ENCODE assay signal across 8 cellular contexts in the genomic region with DNA sequence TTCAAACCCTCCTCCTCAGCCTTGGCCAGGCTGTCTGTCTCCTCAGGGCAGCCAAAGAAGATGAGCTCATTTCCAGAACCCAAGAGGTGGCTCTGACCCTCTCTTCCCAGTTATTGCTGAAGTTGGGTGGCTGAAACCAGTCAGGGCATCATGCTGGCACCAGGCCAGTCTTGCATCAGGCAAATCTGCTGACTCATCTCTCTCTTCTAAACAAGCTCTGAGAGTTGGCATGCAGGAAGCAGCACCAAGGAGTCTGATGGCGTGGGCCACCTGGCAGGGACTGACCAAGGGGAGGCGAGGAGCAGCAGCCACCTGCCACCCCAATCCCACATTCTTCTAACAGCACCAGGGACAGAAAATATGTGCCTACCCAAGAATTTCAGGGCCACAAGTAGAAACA.
A peak's percentile ranks its signal among the peaks of the same experiment; 100 is the strongest.
DNase-seq lines count a peak whose midpoint lies in the region; ATAC-seq and TF ChIP-seq lines count a peak whose summit lies in the region.

No MANE protein-coding gene starts in this region.

- no peaks in the 10 kb centered on the region for H3K79me1 ChIP-seq in trophoblast cell (ENCODE audit: low read length)

- no peak overlapping the region for H2BK5ac ChIP-seq in trophoblast cell (ENCODE audit: low read depth, low read length, poor library complexity)

- no peak overlapping the region for H3K4ac ChIP-seq in trophoblast cell (ENCODE audit: low read depth, low read length)

- 20 to 50% methylated on average over 2 of the region's 2 CpGs for WGBS in lung, 2 donors
- WGBS in trophoblast cell (ENCODE audit: extremely low coverage, insufficient coverage, insufficient read length), result no CpG with 5 or more reads among the region's 2 CpGs

- no peak overlapping the region for H3K4me3 Mint-ChIP-seq in type B pancreatic cell

- H3K27me3 ChIP-seq in lung (ENCODE audit: control insufficient read depth, insufficient read depth), result no peaks in the 10 kb centered on the region
- H3K27me3 ChIP-seq in trophoblast cell (ENCODE audit: insufficient read depth, low read length), result no peaks in the 10 kb centered on the region

- H3K27me3 Mint-ChIP-seq in type B pancreatic cell, result no peaks in the 10 kb centered on the region

- no peak overlapping the region for H4K91ac ChIP-seq in trophoblast cell (ENCODE audit: low read depth, low read length)

- TF ChIP-seq CTCF in lung (IDR thresholded peaks at IDR 0.05; ENCODE audit: control extremely low read depth, extremely low read depth) (no peak), coronary artery (IDR thresholded peaks at IDR 0.05) (no peak), type B pancreatic cell (conservative IDR thresholded peaks at IDR 0.05) (no peak)

- no peaks in the 10 kb centered on the region for H3K9me3 Mint-ChIP-seq in type B pancreatic cell

- H2AK5ac ChIP-seq in trophoblast cell (ENCODE audit: low read length), result no peak overlapping the region

- H3K27ac ChIP-seq in lung (ENCODE audit: low read depth in 1 of 2, low read length in 1 of 2), result no peak overlapping the region
- H3K27ac ChIP-seq in coronary artery, result no peak overlapping the region
- no peak overlapping the region for H3K27ac ChIP-seq in trophoblast cell (ENCODE audit: low read depth, low read length)

- no peak overlapping the region for H3K9ac ChIP-seq in trophoblast cell (ENCODE audit: low read length)

- no peak for ATAC-seq in lung (ENCODE audit: insufficient read depth, low FRiP score)

- H3K4me2 ChIP-seq in trophoblast cell (ENCODE audit: low read length), result no peak overlapping the region

- no peak overlapping the region for H2BK12ac ChIP-seq in trophoblast cell (ENCODE audit: low read length)

- H3K4me1 Mint-ChIP-seq in type B pancreatic cell (ENCODE audit: unreplicated experiment), result no peaks in the 10 kb centered on the region

- H3K27ac Mint-ChIP-seq in type B pancreatic cell, result no peak overlapping the region

- no peak overlapping the region for H3K18ac ChIP-seq in trophoblast cell (ENCODE audit: low read length)

- no peaks in the 10 kb centered on the region for H3K9me3 ChIP-seq in lung (ENCODE audit: control insufficient read depth in 2 of 2, insufficient read depth in 1 of 2, low read length in 1 of 2)
- no peaks in the 10 kb centered on the region for H3K9me3 ChIP-seq in trophoblast cell (ENCODE audit: insufficient read depth, low read depth, low read length)

- no peak overlapping the region for H2BK120ac ChIP-seq in trophoblast cell (ENCODE audit: insufficient read depth, low read length, poor library complexity)

- DNase-seq in DMS53 treated with DMSO at 0.1 percent for 48 hours (lab: John Stamatoyannopoulos, UW; ENCODE audit: unreplicated experiment) (peak; percentile 38), LoVo (ENCODE audit: low spot score) (peak; percentile 63), anterior cingulate cortex (lab: John Stamatoyannopoulos, UW) (peak in 38 of 58 donors; percentile 4 to 72 (median 19)), lung (ENCODE audit: low spot score) (peak; percentile 30), coronary artery (ENCODE audit: low spot score) (no peak), type B pancreatic cell (ENCODE audit: extremely low spot score, unreplicated experiment) (no peak), AG08396 (ENCODE audit: low spot score) (no peak), trophoblast cell (no peak)

- H3K14ac ChIP-seq in trophoblast cell (ENCODE audit: low read length), result no peak overlapping the region

- peaks cover 0 to 4% of the 10 kb centered on the region in 2 donors for H3K4me1 ChIP-seq in lung (ENCODE audit: control insufficient read depth in 2 of 2, insufficient read depth in 2 of 2, low read length in 2 of 2)
- H3K4me1 ChIP-seq in trophoblast cell (ENCODE audit: control insufficient read depth in 1 of 2, insufficient read depth in 2 of 2, low read length in 2 of 2), result no peaks in the 10 kb centered on the region

- H2AFZ ChIP-seq in trophoblast cell (ENCODE audit: insufficient read depth, low read length, poor library complexity), result no peak overlapping the region

- no peak overlapping the region for H4K8ac ChIP-seq in trophoblast cell (ENCODE audit: low read depth, low read length)

- no peak overlapping the region for H4K12ac ChIP-seq in trophoblast cell (ENCODE audit: low read depth, low read length)

- H3K79me2 ChIP-seq in trophoblast cell (ENCODE audit: control insufficient read depth, insufficient read depth, low read length, poor library complexity), result no peaks in the 10 kb centered on the region

- peak overlapping the region; percentile 3 for H3K4me3 ChIP-seq in lung
- no peak overlapping the region for H3K4me3 ChIP-seq in coronary artery
- no peak overlapping the region for H3K4me3 ChIP-seq in trophoblast cell (ENCODE audit: low read depth, low read length)

- no peak overlapping the region for H3K23ac ChIP-seq in trophoblast cell (ENCODE audit: low read length)

- H3K36me3 ChIP-seq in lung (ENCODE audit: control insufficient read depth in 2 of 2, insufficient read depth in 2 of 2, low read length in 2 of 2) (no peaks in the 10 kb centered on the region), trophoblast cell (ENCODE audit: control insufficient read depth in 1 of 2, insufficient read depth in 2 of 2, low read length in 2 of 2) (no peaks in the 10 kb centered on the region)

- no peaks in the 10 kb centered on the region for H3K36me3 Mint-ChIP-seq in type B pancreatic cell

Comparison
In these comparisons a context has a peak if more than half of its experiments do, and no peak if none do; other contexts are left out.
1. DNase-seq: peak in DMS53 treated with DMSO at 0.1 percent for 48 hours (single experiment), LoVo (single experiment), anterior cingulate cortex (38 of 58) and lung (single experiment); none in coronary artery (single experiment), type B pancreatic cell (single experiment), AG08396 (single experiment) and trophoblast cell (0 of 2).